1 cellular context compared by ENCODE assay signal in genomic region chr6:15366879-15367278, GRCh38.
TF ChIP-seq lines count a peak whose summit lies in the region.

No MANE protein-coding gene starts in this region.

TF ChIP-seq in K562, 482 proteins besides CTCF, POLR2A, EP300 and RAD21:
- TF ChIP-seq, protein P1, sequence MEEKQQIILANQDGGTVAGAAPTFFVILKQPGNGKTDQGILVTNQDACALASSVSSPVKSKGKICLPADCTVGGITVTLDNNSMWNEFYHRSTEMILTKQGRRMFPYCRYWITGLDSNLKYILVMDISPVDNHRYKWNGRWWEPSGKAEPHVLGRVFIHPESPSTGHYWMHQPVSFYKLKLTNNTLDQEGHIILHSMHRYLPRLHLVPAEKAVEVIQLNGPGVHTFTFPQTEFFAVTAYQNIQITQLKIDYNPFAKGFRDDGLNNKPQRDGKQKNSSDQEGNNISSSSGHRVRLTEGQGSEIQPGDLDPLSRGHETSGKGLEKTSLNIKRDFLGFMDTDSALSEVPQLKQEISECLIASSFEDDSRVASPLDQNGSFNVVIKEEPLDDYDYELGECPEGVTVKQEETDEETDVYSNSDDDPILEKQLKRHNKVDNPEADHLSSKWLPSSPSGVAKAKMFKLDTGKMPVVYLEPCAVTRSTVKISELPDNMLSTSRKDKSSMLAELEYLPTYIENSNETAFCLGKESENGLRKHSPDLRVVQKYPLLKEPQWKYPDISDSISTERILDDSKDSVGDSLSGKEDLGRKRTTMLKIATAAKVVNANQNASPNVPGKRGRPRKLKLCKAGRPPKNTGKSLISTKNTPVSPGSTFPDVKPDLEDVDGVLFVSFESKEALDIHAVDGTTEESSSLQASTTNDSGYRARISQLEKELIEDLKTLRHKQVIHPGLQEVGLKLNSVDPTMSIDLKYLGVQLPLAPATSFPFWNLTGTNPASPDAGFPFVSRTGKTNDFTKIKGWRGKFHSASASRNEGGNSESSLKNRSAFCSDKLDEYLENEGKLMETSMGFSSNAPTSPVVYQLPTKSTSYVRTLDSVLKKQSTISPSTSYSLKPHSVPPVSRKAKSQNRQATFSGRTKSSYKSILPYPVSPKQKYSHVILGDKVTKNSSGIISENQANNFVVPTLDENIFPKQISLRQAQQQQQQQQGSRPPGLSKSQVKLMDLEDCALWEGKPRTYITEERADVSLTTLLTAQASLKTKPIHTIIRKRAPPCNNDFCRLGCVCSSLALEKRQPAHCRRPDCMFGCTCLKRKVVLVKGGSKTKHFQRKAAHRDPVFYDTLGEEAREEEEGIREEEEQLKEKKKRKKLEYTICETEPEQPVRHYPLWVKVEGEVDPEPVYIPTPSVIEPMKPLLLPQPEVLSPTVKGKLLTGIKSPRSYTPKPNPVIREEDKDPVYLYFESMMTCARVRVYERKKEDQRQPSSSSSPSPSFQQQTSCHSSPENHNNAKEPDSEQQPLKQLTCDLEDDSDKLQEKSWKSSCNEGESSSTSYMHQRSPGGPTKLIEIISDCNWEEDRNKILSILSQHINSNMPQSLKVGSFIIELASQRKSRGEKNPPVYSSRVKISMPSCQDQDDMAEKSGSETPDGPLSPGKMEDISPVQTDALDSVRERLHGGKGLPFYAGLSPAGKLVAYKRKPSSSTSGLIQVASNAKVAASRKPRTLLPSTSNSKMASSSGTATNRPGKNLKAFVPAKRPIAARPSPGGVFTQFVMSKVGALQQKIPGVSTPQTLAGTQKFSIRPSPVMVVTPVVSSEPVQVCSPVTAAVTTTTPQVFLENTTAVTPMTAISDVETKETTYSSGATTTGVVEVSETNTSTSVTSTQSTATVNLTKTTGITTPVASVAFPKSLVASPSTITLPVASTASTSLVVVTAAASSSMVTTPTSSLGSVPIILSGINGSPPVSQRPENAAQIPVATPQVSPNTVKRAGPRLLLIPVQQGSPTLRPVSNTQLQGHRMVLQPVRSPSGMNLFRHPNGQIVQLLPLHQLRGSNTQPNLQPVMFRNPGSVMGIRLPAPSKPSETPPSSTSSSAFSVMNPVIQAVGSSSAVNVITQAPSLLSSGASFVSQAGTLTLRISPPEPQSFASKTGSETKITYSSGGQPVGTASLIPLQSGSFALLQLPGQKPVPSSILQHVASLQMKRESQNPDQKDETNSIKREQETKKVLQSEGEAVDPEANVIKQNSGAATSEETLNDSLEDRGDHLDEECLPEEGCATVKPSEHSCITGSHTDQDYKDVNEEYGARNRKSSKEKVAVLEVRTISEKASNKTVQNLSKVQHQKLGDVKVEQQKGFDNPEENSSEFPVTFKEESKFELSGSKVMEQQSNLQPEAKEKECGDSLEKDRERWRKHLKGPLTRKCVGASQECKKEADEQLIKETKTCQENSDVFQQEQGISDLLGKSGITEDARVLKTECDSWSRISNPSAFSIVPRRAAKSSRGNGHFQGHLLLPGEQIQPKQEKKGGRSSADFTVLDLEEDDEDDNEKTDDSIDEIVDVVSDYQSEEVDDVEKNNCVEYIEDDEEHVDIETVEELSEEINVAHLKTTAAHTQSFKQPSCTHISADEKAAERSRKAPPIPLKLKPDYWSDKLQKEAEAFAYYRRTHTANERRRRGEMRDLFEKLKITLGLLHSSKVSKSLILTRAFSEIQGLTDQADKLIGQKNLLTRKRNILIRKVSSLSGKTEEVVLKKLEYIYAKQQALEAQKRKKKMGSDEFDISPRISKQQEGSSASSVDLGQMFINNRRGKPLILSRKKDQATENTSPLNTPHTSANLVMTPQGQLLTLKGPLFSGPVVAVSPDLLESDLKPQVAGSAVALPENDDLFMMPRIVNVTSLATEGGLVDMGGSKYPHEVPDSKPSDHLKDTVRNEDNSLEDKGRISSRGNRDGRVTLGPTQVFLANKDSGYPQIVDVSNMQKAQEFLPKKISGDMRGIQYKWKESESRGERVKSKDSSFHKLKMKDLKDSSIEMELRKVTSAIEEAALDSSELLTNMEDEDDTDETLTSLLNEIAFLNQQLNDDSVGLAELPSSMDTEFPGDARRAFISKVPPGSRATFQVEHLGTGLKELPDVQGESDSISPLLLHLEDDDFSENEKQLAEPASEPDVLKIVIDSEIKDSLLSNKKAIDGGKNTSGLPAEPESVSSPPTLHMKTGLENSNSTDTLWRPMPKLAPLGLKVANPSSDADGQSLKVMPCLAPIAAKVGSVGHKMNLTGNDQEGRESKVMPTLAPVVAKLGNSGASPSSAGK (IDR thresholded peaks at IDR 0.05), result 0 out of 2 replicates have a peak, but pooled peaks have one; percentile 15
- TF ChIP-seq GABPA (tag; conservative IDR thresholded peaks at IDR 0.05; ENCODE audit: low read depth), result no peak
- TF ChIP-seq, protein P2, sequence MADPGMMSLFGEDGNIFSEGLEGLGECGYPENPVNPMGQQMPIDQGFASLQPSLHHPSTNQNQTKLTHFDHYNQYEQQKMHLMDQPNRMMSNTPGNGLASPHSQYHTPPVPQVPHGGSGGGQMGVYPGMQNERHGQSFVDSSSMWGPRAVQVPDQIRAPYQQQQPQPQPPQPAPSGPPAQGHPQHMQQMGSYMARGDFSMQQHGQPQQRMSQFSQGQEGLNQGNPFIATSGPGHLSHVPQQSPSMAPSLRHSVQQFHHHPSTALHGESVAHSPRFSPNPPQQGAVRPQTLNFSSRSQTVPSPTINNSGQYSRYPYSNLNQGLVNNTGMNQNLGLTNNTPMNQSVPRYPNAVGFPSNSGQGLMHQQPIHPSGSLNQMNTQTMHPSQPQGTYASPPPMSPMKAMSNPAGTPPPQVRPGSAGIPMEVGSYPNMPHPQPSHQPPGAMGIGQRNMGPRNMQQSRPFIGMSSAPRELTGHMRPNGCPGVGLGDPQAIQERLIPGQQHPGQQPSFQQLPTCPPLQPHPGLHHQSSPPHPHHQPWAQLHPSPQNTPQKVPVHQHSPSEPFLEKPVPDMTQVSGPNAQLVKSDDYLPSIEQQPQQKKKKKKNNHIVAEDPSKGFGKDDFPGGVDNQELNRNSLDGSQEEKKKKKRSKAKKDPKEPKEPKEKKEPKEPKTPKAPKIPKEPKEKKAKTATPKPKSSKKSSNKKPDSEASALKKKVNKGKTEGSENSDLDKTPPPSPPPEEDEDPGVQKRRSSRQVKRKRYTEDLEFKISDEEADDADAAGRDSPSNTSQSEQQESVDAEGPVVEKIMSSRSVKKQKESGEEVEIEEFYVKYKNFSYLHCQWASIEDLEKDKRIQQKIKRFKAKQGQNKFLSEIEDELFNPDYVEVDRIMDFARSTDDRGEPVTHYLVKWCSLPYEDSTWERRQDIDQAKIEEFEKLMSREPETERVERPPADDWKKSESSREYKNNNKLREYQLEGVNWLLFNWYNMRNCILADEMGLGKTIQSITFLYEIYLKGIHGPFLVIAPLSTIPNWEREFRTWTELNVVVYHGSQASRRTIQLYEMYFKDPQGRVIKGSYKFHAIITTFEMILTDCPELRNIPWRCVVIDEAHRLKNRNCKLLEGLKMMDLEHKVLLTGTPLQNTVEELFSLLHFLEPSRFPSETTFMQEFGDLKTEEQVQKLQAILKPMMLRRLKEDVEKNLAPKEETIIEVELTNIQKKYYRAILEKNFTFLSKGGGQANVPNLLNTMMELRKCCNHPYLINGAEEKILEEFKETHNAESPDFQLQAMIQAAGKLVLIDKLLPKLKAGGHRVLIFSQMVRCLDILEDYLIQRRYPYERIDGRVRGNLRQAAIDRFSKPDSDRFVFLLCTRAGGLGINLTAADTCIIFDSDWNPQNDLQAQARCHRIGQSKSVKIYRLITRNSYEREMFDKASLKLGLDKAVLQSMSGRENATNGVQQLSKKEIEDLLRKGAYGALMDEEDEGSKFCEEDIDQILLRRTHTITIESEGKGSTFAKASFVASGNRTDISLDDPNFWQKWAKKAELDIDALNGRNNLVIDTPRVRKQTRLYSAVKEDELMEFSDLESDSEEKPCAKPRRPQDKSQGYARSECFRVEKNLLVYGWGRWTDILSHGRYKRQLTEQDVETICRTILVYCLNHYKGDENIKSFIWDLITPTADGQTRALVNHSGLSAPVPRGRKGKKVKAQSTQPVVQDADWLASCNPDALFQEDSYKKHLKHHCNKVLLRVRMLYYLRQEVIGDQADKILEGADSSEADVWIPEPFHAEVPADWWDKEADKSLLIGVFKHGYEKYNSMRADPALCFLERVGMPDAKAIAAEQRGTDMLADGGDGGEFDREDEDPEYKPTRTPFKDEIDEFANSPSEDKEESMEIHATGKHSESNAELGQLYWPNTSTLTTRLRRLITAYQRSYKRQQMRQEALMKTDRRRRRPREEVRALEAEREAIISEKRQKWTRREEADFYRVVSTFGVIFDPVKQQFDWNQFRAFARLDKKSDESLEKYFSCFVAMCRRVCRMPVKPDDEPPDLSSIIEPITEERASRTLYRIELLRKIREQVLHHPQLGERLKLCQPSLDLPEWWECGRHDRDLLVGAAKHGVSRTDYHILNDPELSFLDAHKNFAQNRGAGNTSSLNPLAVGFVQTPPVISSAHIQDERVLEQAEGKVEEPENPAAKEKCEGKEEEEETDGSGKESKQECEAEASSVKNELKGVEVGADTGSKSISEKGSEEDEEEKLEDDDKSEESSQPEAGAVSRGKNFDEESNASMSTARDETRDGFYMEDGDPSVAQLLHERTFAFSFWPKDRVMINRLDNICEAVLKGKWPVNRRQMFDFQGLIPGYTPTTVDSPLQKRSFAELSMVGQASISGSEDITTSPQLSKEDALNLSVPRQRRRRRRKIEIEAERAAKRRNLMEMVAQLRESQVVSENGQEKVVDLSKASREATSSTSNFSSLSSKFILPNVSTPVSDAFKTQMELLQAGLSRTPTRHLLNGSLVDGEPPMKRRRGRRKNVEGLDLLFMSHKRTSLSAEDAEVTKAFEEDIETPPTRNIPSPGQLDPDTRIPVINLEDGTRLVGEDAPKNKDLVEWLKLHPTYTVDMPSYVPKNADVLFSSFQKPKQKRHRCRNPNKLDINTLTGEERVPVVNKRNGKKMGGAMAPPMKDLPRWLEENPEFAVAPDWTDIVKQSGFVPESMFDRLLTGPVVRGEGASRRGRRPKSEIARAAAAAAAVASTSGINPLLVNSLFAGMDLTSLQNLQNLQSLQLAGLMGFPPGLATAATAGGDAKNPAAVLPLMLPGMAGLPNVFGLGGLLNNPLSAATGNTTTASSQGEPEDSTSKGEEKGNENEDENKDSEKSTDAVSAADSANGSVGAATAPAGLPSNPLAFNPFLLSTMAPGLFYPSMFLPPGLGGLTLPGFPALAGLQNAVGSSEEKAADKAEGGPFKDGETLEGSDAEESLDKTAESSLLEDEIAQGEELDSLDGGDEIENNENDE (IDR thresholded peaks at IDR 0.05; ENCODE audit: low read depth, low read length), result no peak
- TF ChIP-seq UBTF (IDR thresholded peaks at IDR 0.05; ENCODE audit: borderline replicate concordance in 1 of 2, low read depth in 2 of 2, low read length in 2 of 2), result no peak
- no peak for TF ChIP-seq SLC30A9 (CRISPR knock-in tag; IDR thresholded peaks at IDR 0.05)
- TF ChIP-seq ZNF785 (CRISPR knock-in tag; IDR thresholded peaks at IDR 0.05), result no peak
- TF ChIP-seq ZNF75A (CRISPR knock-in tag; IDR thresholded peaks at IDR 0.05), result no peak
- TF ChIP-seq ZNF277 (CRISPR knock-in tag; IDR thresholded peaks at IDR 0.05; ENCODE audit: borderline replicate concordance), result no peak
- TF ChIP-seq NCOR1 (IDR thresholded peaks at IDR 0.05), result no peak
- no peak for TF ChIP-seq FOSL1 (tag; conservative IDR thresholded peaks at IDR 0.05)
- no peak for TF ChIP-seq SUPT5H (IDR thresholded peaks at IDR 0.05)
- no peak for TF ChIP-seq MAZ (CRISPR knock-in tag; conservative IDR thresholded peaks at IDR 0.05 in 1 of 2, IDR thresholded peaks at IDR 0.05 in 1 of 2)
- TF ChIP-seq ZNF274 (IDR thresholded peaks at IDR 0.05; ENCODE audit: borderline replicate concordance, low read depth, low read length), result no peak
- no peak for TF ChIP-seq FOS (IDR thresholded peaks at IDR 0.05; ENCODE audit: extremely low read depth, insufficient read length)
- 0 out of 2 replicates have a peak, but pooled peaks have one; percentile 7 for TF ChIP-seq ZNF592 (IDR thresholded peaks at IDR 0.05)
- TF ChIP-seq FOXJ2 (tag; IDR thresholded peaks at IDR 0.05), result no peak
